Comparison of ENCODE assay signal across 7 cellular contexts in the genomic region with DNA sequence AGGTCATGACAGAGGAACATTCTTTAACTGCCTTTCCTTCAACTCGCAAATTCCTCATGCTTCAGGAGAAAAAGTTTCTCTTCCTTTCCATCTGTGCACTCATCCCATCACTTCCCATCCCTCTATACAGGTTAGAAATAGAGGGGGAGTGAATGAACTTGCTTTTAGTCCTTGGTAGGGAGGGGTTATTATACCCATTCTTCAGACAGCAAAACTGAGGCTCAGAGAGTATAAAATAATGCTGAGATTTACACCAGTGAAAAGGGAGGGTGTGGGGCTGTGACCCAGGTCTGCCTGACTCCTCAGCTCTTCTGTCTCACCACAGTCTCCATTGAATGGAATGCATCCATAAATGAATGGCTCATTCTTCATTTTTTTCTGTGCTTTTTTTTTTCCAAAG.
"Had no signal": no experiment of that assay in that cellular context is flagged by ENCODE, and none has a peak within 500 bp of the region (broad histone marks: within the 10 kb centered on the region; RNA-seq: fewer than 3 reads in every experiment).

No MANE protein-coding gene starts in this region.

- H3K9ac ChIP-seq: KMS-11 had no signal

- FAIRE-seq: HTR-8/SVneo had no signal

- H3K36me3 Mint-ChIP-seq: IgD-negative memory B cell had no signal

- H3K27ac Mint-ChIP-seq: IgD-negative memory B cell had no signal

- H3K4me3 Mint-ChIP-seq: IgD-negative memory B cell had no signal

- H3K4me2 ChIP-seq: KMS-11 had no signal

- DNase-seq: IMR-90, KBM-7, KG1 had no signal

- H3K27ac ChIP-seq: HL-60, KMS-11 had no signal

- H3K4me1 Mint-ChIP-seq: IgD-negative memory B cell had no signal
